Comparison of ENCODE assay signal across 13 cellular contexts in the genomic region with DNA sequence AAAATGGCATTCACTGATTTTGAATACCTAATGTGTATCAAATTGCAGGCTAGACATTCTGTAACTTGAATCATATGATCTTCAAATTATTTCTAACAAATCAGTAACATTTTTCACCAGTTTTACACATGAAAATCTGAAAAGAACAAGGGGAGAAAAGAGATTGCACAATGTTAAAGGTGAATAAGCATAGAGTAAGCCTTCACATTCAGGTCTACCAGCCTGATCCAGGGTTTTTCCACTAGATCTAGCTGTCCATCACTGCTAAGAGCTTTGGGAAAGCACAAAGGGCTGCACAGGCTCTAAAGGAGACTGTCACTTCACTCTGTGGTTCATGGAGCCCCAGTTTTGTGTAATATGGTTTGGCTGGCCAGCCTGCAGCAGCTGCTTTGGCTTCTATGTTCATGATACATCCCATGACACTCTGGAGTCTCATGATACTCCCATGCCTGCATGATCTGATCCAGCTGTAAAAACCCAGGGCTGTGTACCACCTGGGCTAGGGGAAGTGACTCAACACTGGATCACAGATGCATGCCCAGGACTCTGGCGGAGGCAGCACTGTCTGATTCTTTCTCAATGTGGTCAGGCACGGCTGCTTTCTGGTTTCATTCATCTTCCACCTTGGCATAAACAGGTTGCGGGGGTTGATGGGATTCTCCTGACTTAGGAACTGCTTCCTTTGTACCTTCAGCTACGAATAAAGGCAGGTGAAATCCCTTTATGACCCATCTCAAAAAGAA.
DNase-seq lines count a peak whose midpoint lies in the region; ATAC-seq and TF ChIP-seq lines count a peak whose summit lies in the region.
"Had no signal": no experiment of that assay in that cellular context is flagged by ENCODE, and none has a peak within 500 bp of the region (broad histone marks: within the 10 kb centered on the region; RNA-seq: fewer than 3 reads in every experiment).

No MANE protein-coding gene starts in this region.

- H3K18ac ChIP-seq in mesenchymal stem cell (ENCODE audit: low read depth in 1 of 2, low read length in 2 of 2): peak overlapping the region in 1 of 2 experiments; percentile 28

- no peak overlapping the region for H3K14ac ChIP-seq in mesenchymal stem cell (ENCODE audit: low read length in 2 of 2)

- no peak overlapping the region for H3K27ac ChIP-seq in colonic mucosa
- peak overlapping the region; percentile 88 for H3K27ac ChIP-seq in mesenchymal stem cell (ENCODE audit: low read length, poor library complexity, severe bottlenecking)
- no peak overlapping the region for H3K27ac ChIP-seq in upper lobe of right lung
- H3K27ac ChIP-seq in CD8-positive, alpha-beta memory T cell (ENCODE audit: low read depth, low read length): no peak overlapping the region

- DNase-seq in COLO829 (ENCODE audit: low spot score) (peak; percentile 28), NCI-H446 treated with DMSO at 0.1 percent for 48 hours (lab: John Stamatoyannopoulos, UW) (peak; percentile 22), colonic mucosa (peak; percentile 18), mesenchymal stem cell (peak; percentile 92), upper lobe of right lung (no peak), hepatic stellate cell (ENCODE audit: low spot score) (no peak)
- no peak for DNase-seq in CD8-positive, alpha-beta memory T cell
- no peak for DNase-seq in naive thymus-derived CD8-positive, alpha-beta T cell
- DNase-seq: activated naive CD8-positive, alpha-beta T cell treated with anti-CD3 and anti-CD28 coated beads, Interleukin-2, amount 50 U/mL, for 24 hours; COR-L47; T-helper 9 cell had no signal

- H3K4ac ChIP-seq in mesenchymal stem cell (ENCODE audit: low read depth in 1 of 2, low read length in 2 of 2): no peak overlapping the region

- H3K9me3 ChIP-seq in colonic mucosa (no peaks in the 10 kb centered on the region), mesenchymal stem cell (ENCODE audit: control insufficient read depth, low read length) (no peaks in the 10 kb centered on the region), upper lobe of right lung (no peaks in the 10 kb centered on the region)
- no peaks in the 10 kb centered on the region for H3K9me3 ChIP-seq in CD8-positive, alpha-beta memory T cell (ENCODE audit: low read length)

- no peak overlapping the region for H2BK120ac ChIP-seq in mesenchymal stem cell (ENCODE audit: low read depth, low read length)

- H2BK5ac ChIP-seq in mesenchymal stem cell (ENCODE audit: low read depth, low read length, poor library complexity, severe bottlenecking): peak overlapping the region; percentile 82

- POLR2A ChIA-PET in CD8-positive, alpha-beta memory T cell (lab: Charles Lee): no interaction called here
- POLR2A ChIA-PET in naive thymus-derived CD8-positive, alpha-beta T cell (lab: Charles Lee): no interaction called here

- TF ChIP-seq CTCF in colonic mucosa (IDR thresholded peaks at IDR 0.05) (no peak), upper lobe of right lung (IDR thresholded peaks at IDR 0.05) (no peak)

- no peak overlapping the region for H2BK15ac ChIP-seq in mesenchymal stem cell (ENCODE audit: low read depth, poor library complexity, severe bottlenecking)

- 20% methylated on average over 3 of the region's 4 CpGs for WGBS in mesenchymal stem cell

- H2BK12ac ChIP-seq in mesenchymal stem cell (ENCODE audit: low read length in 2 of 2): no peak overlapping the region

- H3K4me3 Mint-ChIP-seq in CD8-positive, alpha-beta memory T cell: no peak overlapping the region
- no peak overlapping the region for H3K4me3 Mint-ChIP-seq in naive thymus-derived CD8-positive, alpha-beta T cell
- H3K4me3 Mint-ChIP-seq: activated naive CD8-positive, alpha-beta T cell treated with anti-CD3 and anti-CD28 coated beads, Interleukin-2, amount 50 U/mL, for 24 hours; neural crest cell had no signal

- no peaks in the 10 kb centered on the region for H3K27me3 Mint-ChIP-seq in CD8-positive, alpha-beta memory T cell
- H3K27me3 Mint-ChIP-seq in naive thymus-derived CD8-positive, alpha-beta T cell: no peaks in the 10 kb centered on the region
- H3K27me3 Mint-ChIP-seq: activated naive CD8-positive, alpha-beta T cell treated with anti-CD3 and anti-CD28 coated beads, Interleukin-2, amount 50 U/mL, for 24 hours had no signal

- no peaks in the 10 kb centered on the region for H3K4me1 Mint-ChIP-seq in CD8-positive, alpha-beta memory T cell
- H3K4me1 Mint-ChIP-seq in naive thymus-derived CD8-positive, alpha-beta T cell: no peaks in the 10 kb centered on the region
- H3K4me1 Mint-ChIP-seq: activated naive CD8-positive, alpha-beta T cell treated with anti-CD3 and anti-CD28 coated beads, Interleukin-2, amount 50 U/mL, for 24 hours; neural crest cell had no signal

- no peak overlapping the region for H3K27ac Mint-ChIP-seq in CD8-positive, alpha-beta memory T cell
- H3K27ac Mint-ChIP-seq in naive thymus-derived CD8-positive, alpha-beta T cell: no peak overlapping the region
- H3K27ac Mint-ChIP-seq: activated naive CD8-positive, alpha-beta T cell treated with anti-CD3 and anti-CD28 coated beads, Interleukin-2, amount 50 U/mL, for 24 hours had no signal

- no peaks in the 10 kb centered on the region for H3K36me3 ChIP-seq in colonic mucosa
- H3K36me3 ChIP-seq in mesenchymal stem cell (ENCODE audit: control insufficient read depth in 1 of 2, insufficient read depth in 2 of 2, low read depth in 1 of 2, low read length in 2 of 2): no peaks in the 10 kb centered on the region
- no peaks in the 10 kb centered on the region for H3K36me3 ChIP-seq in upper lobe of right lung
- no peaks in the 10 kb centered on the region for H3K36me3 ChIP-seq in CD8-positive, alpha-beta memory T cell (ENCODE audit: insufficient read depth, low read length)

- no peak for ATAC-seq in upper lobe of right lung
- no peak for ATAC-seq in naive thymus-derived CD8-positive, alpha-beta T cell
- ATAC-seq: activated naive CD8-positive, alpha-beta T cell treated with anti-CD3 and anti-CD28 coated beads, Interleukin-2, amount 50 U/mL, for 24 hours; GM12878 had no signal

- no peak overlapping the region for H4K91ac ChIP-seq in mesenchymal stem cell (ENCODE audit: low read length)

- H3K79me1 ChIP-seq in mesenchymal stem cell (replicated peaks; ENCODE audit: low read length, poor library complexity, severe bottlenecking): no peaks in the 10 kb centered on the region

- no peak overlapping the region for H3K23ac ChIP-seq in mesenchymal stem cell (ENCODE audit: low read length in 2 of 2)

- H4K8ac ChIP-seq in mesenchymal stem cell (ENCODE audit: low read length): no peak overlapping the region

- intact Hi-C loops in colonic mucosa (cut with DNase I) (no loop called here), upper lobe of right lung (cut with DNase I) (no loop called here)

- no peak overlapping the region for H3K4me3 ChIP-seq in colonic mucosa
- H3K4me3 ChIP-seq in mesenchymal stem cell (ENCODE audit: insufficient read depth in 1 of 2, low read depth in 1 of 2, low read length in 2 of 2): no peak overlapping the region
- no peak overlapping the region for H3K4me3 ChIP-seq in upper lobe of right lung
- H3K4me3 ChIP-seq in CD8-positive, alpha-beta memory T cell (ENCODE audit: low read length): no peak overlapping the region
- H3K4me3 ChIP-seq: GM12878 had no signal

- H3K27me3 ChIP-seq in colonic mucosa: no peaks in the 10 kb centered on the region
- H3K27me3 ChIP-seq in mesenchymal stem cell (ENCODE audit: control insufficient read depth in 1 of 2, insufficient read depth in 1 of 2, low read length in 2 of 2): no peaks in the 10 kb centered on the region
- H3K27me3 ChIP-seq in upper lobe of right lung: no peaks in the 10 kb centered on the region
- no peaks in the 10 kb centered on the region for H3K27me3 ChIP-seq in CD8-positive, alpha-beta memory T cell (ENCODE audit: insufficient read depth, low read length, poor library complexity, severe bottlenecking)

- peak overlapping the region; percentile 79 for H2AFZ ChIP-seq in mesenchymal stem cell (ENCODE audit: low read depth, low read length)

- H3K4me1 ChIP-seq in colonic mucosa (no peaks in the 10 kb centered on the region), mesenchymal stem cell (ENCODE audit: control insufficient read depth, insufficient read depth, low read depth, low read length) (peaks cover 4% of the 10 kb centered on the region), upper lobe of right lung (no peaks in the 10 kb centered on the region)
- H3K4me1 ChIP-seq in CD8-positive, alpha-beta memory T cell (ENCODE audit: insufficient read depth, low read length): no peaks in the 10 kb centered on the region

- H2AK5ac ChIP-seq in mesenchymal stem cell (ENCODE audit: low read length, severe bottlenecking): no peak overlapping the region

- H3K9me3 Mint-ChIP-seq in CD8-positive, alpha-beta memory T cell: peaks cover 0 to 17% (median 9%) of the 10 kb centered on the region in 5 donors
- peaks cover 0 to 8% (median 3%) of the 10 kb centered on the region in 9 donors for H3K9me3 Mint-ChIP-seq in naive thymus-derived CD8-positive, alpha-beta T cell
- H3K9me3 Mint-ChIP-seq: neural crest cell had no signal

- H3K9ac ChIP-seq in colonic mucosa (ENCODE audit: low read depth in 2 of 2, low read length in 2 of 2): no peak overlapping the region
- H3K9ac ChIP-seq in mesenchymal stem cell (ENCODE audit: low read length): peak overlapping the region; percentile 41

- H3K4me2 ChIP-seq in mesenchymal stem cell (ENCODE audit: low read length, poor library complexity, severe bottlenecking): no peak overlapping the region

- H3K36me3 Mint-ChIP-seq in CD8-positive, alpha-beta memory T cell: no peaks in the 10 kb centered on the region
- H3K36me3 Mint-ChIP-seq in naive thymus-derived CD8-positive, alpha-beta T cell: no peaks in the 10 kb centered on the region

- CTCF ChIA-PET in CD8-positive, alpha-beta memory T cell (lab: Charles Lee): no interaction called here

Comparison
In these comparisons a context has a peak if more than half of its experiments do, and no peak if none do; other contexts are left out.
1. DNase-seq: peak in COLO829 (single experiment), NCI-H446 treated with DMSO at 0.1 percent for 48 hours (single experiment), colonic mucosa (single experiment) and mesenchymal stem cell (single experiment); none in upper lobe of right lung (single experiment), hepatic stellate cell (single experiment), CD8-positive, alpha-beta memory T cell (0 of 5) and naive thymus-derived CD8-positive, alpha-beta T cell (0 of 10).